In the genomic region with DNA sequence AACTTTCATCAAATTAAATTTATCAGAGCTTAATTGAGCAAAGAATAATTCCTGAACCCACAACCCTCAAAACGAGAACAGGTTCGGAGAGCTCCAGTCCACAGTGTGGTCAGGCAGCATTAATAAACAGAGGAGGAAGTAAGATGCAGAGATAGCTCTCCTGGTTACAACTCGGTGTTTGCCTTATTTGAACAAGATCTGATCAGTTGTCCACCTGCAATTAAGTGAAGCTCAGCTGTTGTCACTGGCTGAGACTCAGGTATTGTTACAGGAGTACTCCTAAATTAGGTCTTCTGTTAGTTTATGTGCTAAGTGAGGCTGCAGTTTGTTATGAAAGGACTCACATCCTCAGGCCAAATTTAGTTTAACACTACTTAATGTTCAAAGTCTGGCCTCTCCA, we compare ENCODE assay signal across 1 cellular context.
TF ChIP-seq lines count a peak whose summit lies in the region.

No MANE protein-coding gene starts in this region.

TF ChIP-seq in IMR-90, 13 proteins besides CTCF, POLR2A, EP300 and RAD21 (continued from another document):
- TF ChIP-seq NFE2L2 (IDR thresholded peaks at IDR 0.05; ENCODE audit: low read depth, low read length) = no peak
- TF ChIP-seq CHD1 (IDR thresholded peaks at IDR 0.05; ENCODE audit: low read depth, low read length) = no peak
- no peak for TF ChIP-seq MAZ (IDR thresholded peaks at IDR 0.05; ENCODE audit: borderline replicate concordance, low read depth, low read length)
- no peak for TF ChIP-seq ELK1 (IDR thresholded peaks at IDR 0.05; ENCODE audit: borderline replicate concordance, low read depth, low read length)
- no peak for TF ChIP-seq FOS (IDR thresholded peaks at IDR 0.05; ENCODE audit: low read depth, low read length)
- no peak for TF ChIP-seq MXI1 (IDR thresholded peaks at IDR 0.05; ENCODE audit: borderline replicate concordance, low read depth, low read length)
- TF ChIP-seq SMC3 (IDR thresholded peaks at IDR 0.05; ENCODE audit: low read depth, low read length) = no peak
- TF ChIP-seq USF2 (IDR thresholded peaks at IDR 0.05; ENCODE audit: low read depth, low read length) = no peak
- TF ChIP-seq CEBPB (IDR thresholded peaks at IDR 0.05; ENCODE audit: low read depth, low read length) = no peak
- TF ChIP-seq RCOR1 (IDR thresholded peaks at IDR 0.05; ENCODE audit: insufficient replicate concordance, low read length) = no peak
- TF ChIP-seq RFX5 (IDR thresholded peaks at IDR 0.05; ENCODE audit: low read depth, low read length) = no peak
